ENCODE assay signal across 12 cellular contexts in genomic region chr15:52220896-52221660, GRCh38. TPM values are rescaled to one million over a fixed set of nuclear protein-coding genes. Genes with fewer than 3 reads are reported as not detected.
A peak's percentile ranks its signal among the peaks of the same experiment; 100 is the strongest.
DNase-seq lines count a peak whose midpoint lies in the region; ATAC-seq lines count a peak whose summit lies in the region.
"Had no signal": no experiment of that assay in that cellular context is flagged by ENCODE, and none has a peak within 500 bp of the region (broad histone marks: within the 10 kb centered on the region; RNA-seq: fewer than 3 reads in every experiment).

No MANE protein-coding gene starts in this region.

- H3K27ac Mint-ChIP-seq in activated T-helper 17 cell treated with anti-CD3 and anti-CD28 coated beads, Interleukin-2, amount 50 U/mL, for 72 hours = peak overlapping the region; percentile 76

- H3K4me3 Mint-ChIP-seq in activated T-helper 17 cell treated with anti-CD3 and anti-CD28 coated beads, Interleukin-2, amount 50 U/mL, for 72 hours = peak overlapping the region; percentile 80

- H3K27ac ChIP-seq in BLaER1 = peak overlapping the region; percentile 47

- H3K36me3 Mint-ChIP-seq in activated T-helper 17 cell treated with anti-CD3 and anti-CD28 coated beads, Interleukin-2, amount 50 U/mL, for 72 hours (ENCODE audit: low read depth) = no peaks in the 10 kb centered on the region

- H3K27me3 ChIP-seq in BLaER1 = no peaks in the 10 kb centered on the region
- H3K27me3 ChIP-seq: heart left ventricle had no signal

- no peaks in the 10 kb centered on the region for H4K20me1 ChIP-seq in BLaER1

- peak overlapping the region; percentile 39; the same call in 1 of the 2 replicates for H3K9ac ChIP-seq in BLaER1

- DNase-seq in retina (no peak), NCI-H2081 (lab: John Stamatoyannopoulos, UW) (no peak), COLO829 (ENCODE audit: low spot score) (no peak), NCI-H1930 (lab: John Stamatoyannopoulos, UW) (no peak)
- DNase-seq: dermis blood vessel endothelial cell, heart left ventricle, NCI-H2227 treated with DMSO at 0.1 percent for 48 hours had no signal

- H3K4me1 Mint-ChIP-seq in activated T-helper 17 cell treated with anti-CD3 and anti-CD28 coated beads, Interleukin-2, amount 50 U/mL, for 72 hours = peaks cover 20% of the 10 kb centered on the region

- peaks cover 24% of the 10 kb centered on the region for H3K4me1 ChIP-seq in BLaER1

- peaks cover 81% of the 10 kb centered on the region for H3K36me3 ChIP-seq in BLaER1

- no peaks in the 10 kb centered on the region for H3K9me3 ChIP-seq in BLaER1
- H3K9me3 ChIP-seq: heart left ventricle had no signal

- ATAC-seq in GM18870 (IDR thresholded peaks at IDR 0.05; ENCODE audit: unreplicated experiment) = peak; percentile 30
- ATAC-seq in HG03095 (IDR thresholded peaks at IDR 0.05; ENCODE audit: unreplicated experiment) = peak; percentile 24
- peak; percentile 27 for ATAC-seq in activated T-helper 17 cell treated with anti-CD3 and anti-CD28 coated beads, Interleukin-2, amount 50 U/mL, for 72 hours (replicated peaks)

- no peak overlapping the region for H3K4me3 ChIP-seq in BLaER1
- H3K4me3 ChIP-seq: lung had no signal

- no peaks in the 10 kb centered on the region for H3K9me3 Mint-ChIP-seq in activated T-helper 17 cell treated with anti-CD3 and anti-CD28 coated beads, Interleukin-2, amount 50 U/mL, for 72 hours

- H3K27me3 Mint-ChIP-seq in activated T-helper 17 cell treated with anti-CD3 and anti-CD28 coated beads, Interleukin-2, amount 50 U/mL, for 72 hours = no peaks in the 10 kb centered on the region

- H3K4me2 ChIP-seq in BLaER1 = peak overlapping the region; percentile 67

RNA-seq across cellular contexts. Expression of gene GNB5, which starts 29.9 kb away (rescaled TPM):
- total RNA-seq in activated T-helper 17 cell treated with anti-CD3 and anti-CD28 coated beads, Interleukin-2, amount 50 U/mL, for 72 hours = 10 to 100 TPM; 19.5 to 21.9 TPM
